17 cellular contexts compared by ENCODE assay signal in genomic region chr1:173489149-173489600, GRCh38. TPM values are rescaled to one million over a fixed set of nuclear protein-coding genes. Genes with fewer than 3 reads are reported as not detected.
A peak's percentile ranks its signal among the peaks of the same experiment; 100 is the strongest.
DNase-seq lines count a peak whose midpoint lies in the region; ATAC-seq, FAIRE-seq and TF ChIP-seq lines count a peak whose summit lies in the region.
"Had no signal": no experiment of that assay in that cellular context is flagged by ENCODE, and none has a peak within 500 bp of the region (broad histone marks: within the 10 kb centered on the region; RNA-seq: fewer than 3 reads in every experiment).

No MANE protein-coding gene starts in this region.

- no peaks in the 10 kb centered on the region for H3K79me1 ChIP-seq in mesendoderm (ENCODE audit: low read length)

- H2BK15ac ChIP-seq in mesendoderm (replicated peaks; ENCODE audit: low read depth) = no peak overlapping the region

- no peak overlapping the region for H3K4me2 ChIP-seq in mesendoderm (ENCODE audit: low read length)

- H3K27ac ChIP-seq in mesendoderm (ENCODE audit: low read depth, low read length) = no peak overlapping the region
- H3K27ac ChIP-seq: coronary artery, right atrium auricular region had no signal

- no peak overlapping the region for H3K56ac ChIP-seq in mesendoderm (ENCODE audit: low read length)

- H3K4ac ChIP-seq in mesendoderm (ENCODE audit: low read depth, low read length) = no peak overlapping the region

- H2BK5ac ChIP-seq in mesendoderm (ENCODE audit: low read length) = no peak overlapping the region

- H3K4me1 Mint-ChIP-seq in activated CD4-positive, alpha-beta T cell treated with anti-CD3 and anti-CD28 coated beads, Interleukin-2, amount 10 ng/mL, durations not matched to agents 24 days and 14 days = peaks cover 6% of the 10 kb centered on the region
- H3K4me1 Mint-ChIP-seq: CD14-positive monocyte, naive B cell had no signal

- no peak overlapping the region for H2AK5ac ChIP-seq in mesendoderm (ENCODE audit: low read length)

- no peaks in the 10 kb centered on the region for H3K4me1 ChIP-seq in mesendoderm (ENCODE audit: control insufficient read depth, low read depth, low read length)
- H3K4me1 ChIP-seq: right atrium auricular region had no signal

- in situ Hi-C loops in KBM-7 (cut with MboI; ENCODE audit: low pct_unique_long_range_greater_than_20kb, low sequenced_read_pairs) = no loop called here

- H3K23ac ChIP-seq in mesendoderm (ENCODE audit: low read length) = no peak overlapping the region

- H3K4me3 Mint-ChIP-seq in activated CD4-positive, alpha-beta T cell treated with anti-CD3 and anti-CD28 coated beads, Interleukin-2, amount 10 ng/mL, durations not matched to agents 24 days and 14 days = no peak overlapping the region
- H3K4me3 Mint-ChIP-seq: activated naive CD8-positive, alpha-beta T cell treated with anti-CD3 and anti-CD28 coated beads for 36 hours; CD14-positive monocyte had no signal

- no peak overlapping the region for H2BK120ac ChIP-seq in mesendoderm (ENCODE audit: low read depth, low read length)

- H3K27me3 ChIP-seq in bronchial epithelial cell (ENCODE audit: control insufficient read depth, insufficient read depth, low read length) (no peaks in the 10 kb centered on the region), mesendoderm (ENCODE audit: insufficient read depth, low read length, poor library complexity) (no peaks in the 10 kb centered on the region)
- H3K27me3 ChIP-seq: right atrium auricular region had no signal

- DNase-seq in EH (ENCODE audit: low read depth) (peak; percentile 33), KBM-7 (peak; percentile 27), bronchial epithelial cell (ENCODE audit: low read depth) (no peak), mesendoderm (peak; percentile 85), NCI-H2196 treated with DMSO at 0.1 percent for 48 hours (lab: John Stamatoyannopoulos, UW; ENCODE audit: unreplicated experiment) (no peak), AG20443 (ENCODE audit: low spot score) (no peak)
- DNase-seq in activated CD4-positive, alpha-beta T cell treated with anti-CD3 and anti-CD28 coated beads, Interleukin-2, amount 10 ng/mL, durations not matched to agents 24 days and 14 days = no peak
- DNase-seq: activated naive CD8-positive, alpha-beta T cell treated with anti-CD3 and anti-CD28 coated beads for 36 hours; naive B cell; RPMI8226; substantia nigra; T1000 had no signal

- FAIRE-seq in bronchial epithelial cell (lab: Jason Lieb, UNC) = peak; percentile 85
- FAIRE-seq: islet of Langerhans had no signal

- H4K5ac ChIP-seq in mesendoderm (ENCODE audit: low read length) = no peak overlapping the region

- no peak overlapping the region for H4K8ac ChIP-seq in mesendoderm (ENCODE audit: low read depth, low read length)

- no peaks in the 10 kb centered on the region for H3K79me2 ChIP-seq in mesendoderm (ENCODE audit: control insufficient read depth, insufficient read depth, low read length)

- no peak overlapping the region for H3K27ac Mint-ChIP-seq in activated CD4-positive, alpha-beta T cell treated with anti-CD3 and anti-CD28 coated beads, Interleukin-2, amount 10 ng/mL, durations not matched to agents 24 days and 14 days
- H3K27ac Mint-ChIP-seq: activated naive CD8-positive, alpha-beta T cell treated with anti-CD3 and anti-CD28 coated beads for 36 hours had no signal

- no peak overlapping the region for H3K4me3 ChIP-seq in bronchial epithelial cell (ENCODE audit: low read depth, low read length)
- H3K4me3 ChIP-seq in mesendoderm (ENCODE audit: low read length) = no peak overlapping the region
- H3K4me3 ChIP-seq: coronary artery, right atrium auricular region had no signal

- no peaks in the 10 kb centered on the region for H3K27me3 Mint-ChIP-seq in activated CD4-positive, alpha-beta T cell treated with anti-CD3 and anti-CD28 coated beads, Interleukin-2, amount 10 ng/mL, durations not matched to agents 24 days and 14 days
- H3K27me3 Mint-ChIP-seq: activated naive CD8-positive, alpha-beta T cell treated with anti-CD3 and anti-CD28 coated beads for 36 hours; naive B cell had no signal

- H3K36me3 ChIP-seq in bronchial epithelial cell (ENCODE audit: control insufficient read depth, insufficient read depth, low read length) = peaks cover 11% of the 10 kb centered on the region
- peaks cover 9% of the 10 kb centered on the region for H3K36me3 ChIP-seq in mesendoderm (ENCODE audit: control insufficient read depth, insufficient read depth, low read length)

- peaks cover 4% of the 10 kb centered on the region for H3K9me3 Mint-ChIP-seq in activated CD4-positive, alpha-beta T cell treated with anti-CD3 and anti-CD28 coated beads, Interleukin-2, amount 10 ng/mL, durations not matched to agents 24 days and 14 days

- WGBS in mesendoderm (ENCODE audit: extremely low coverage, insufficient coverage, low lambda C conversion rate) = no CpG with 5 or more reads among the region's 5 CpGs

- no peak overlapping the region for H3K9ac ChIP-seq in mesendoderm (ENCODE audit: low read length)

- peak; percentile 3 for TF ChIP-seq CTCF in bronchial epithelial cell (IDR thresholded peaks at IDR 0.05; ENCODE audit: insufficient read depth, low read length, severe bottlenecking)

- H3K36me3 Mint-ChIP-seq in activated CD4-positive, alpha-beta T cell treated with anti-CD3 and anti-CD28 coated beads, Interleukin-2, amount 10 ng/mL, durations not matched to agents 24 days and 14 days (ENCODE audit: low read depth) = peaks cover 50% of the 10 kb centered on the region

- ATAC-seq in GM19324 (IDR thresholded peaks at IDR 0.05; ENCODE audit: low FRiP score, unreplicated experiment) = no peak

- H3K18ac ChIP-seq in mesendoderm (ENCODE audit: low read length) = no peak overlapping the region

- intact Hi-C loops in activated CD4-positive, alpha-beta T cell treated with anti-CD3 and anti-CD28 coated beads, Interleukin-2, amount 10 ng/mL, durations not matched to agents 24 days and 14 days (cut with micrococcal nuclease) = no loop called here

RNA-seq across cellular contexts. Expression of gene PRDX6, which starts 12.0 kb away (rescaled TPM):
- 159 and 185 TPM in 2 replicates for total RNA-seq in bronchial epithelial cell
- polyA plus RNA-seq in mesendoderm (2013, experiment 1 of 2) = 282 TPM
- 283 TPM for polyA plus RNA-seq in mesendoderm (2013, experiment 2 of 2)
- 127 and 131 TPM in 2 replicates for total RNA-seq in activated CD4-positive, alpha-beta T cell treated with anti-CD3 and anti-CD28 coated beads, Interleukin-2, amount 10 ng/mL, durations not matched to agents 24 days and 14 days

Comparison
In these comparisons a context has a peak if more than half of its experiments do, and no peak if none do; other contexts are left out.
1. DNase-seq: peak in EH (single experiment), KBM-7 (single experiment) and mesendoderm (single experiment); none in bronchial epithelial cell (single experiment), NCI-H2196 treated with DMSO at 0.1 percent for 48 hours (single experiment), AG20443 (single experiment) and activated CD4-positive, alpha-beta T cell treated with anti-CD3 and anti-CD28 coated beads, Interleukin-2, amount 10 ng/mL, durations not matched to agents 24 days and 14 days (single experiment).